8 cellular contexts compared by ENCODE assay signal in the genomic region with DNA sequence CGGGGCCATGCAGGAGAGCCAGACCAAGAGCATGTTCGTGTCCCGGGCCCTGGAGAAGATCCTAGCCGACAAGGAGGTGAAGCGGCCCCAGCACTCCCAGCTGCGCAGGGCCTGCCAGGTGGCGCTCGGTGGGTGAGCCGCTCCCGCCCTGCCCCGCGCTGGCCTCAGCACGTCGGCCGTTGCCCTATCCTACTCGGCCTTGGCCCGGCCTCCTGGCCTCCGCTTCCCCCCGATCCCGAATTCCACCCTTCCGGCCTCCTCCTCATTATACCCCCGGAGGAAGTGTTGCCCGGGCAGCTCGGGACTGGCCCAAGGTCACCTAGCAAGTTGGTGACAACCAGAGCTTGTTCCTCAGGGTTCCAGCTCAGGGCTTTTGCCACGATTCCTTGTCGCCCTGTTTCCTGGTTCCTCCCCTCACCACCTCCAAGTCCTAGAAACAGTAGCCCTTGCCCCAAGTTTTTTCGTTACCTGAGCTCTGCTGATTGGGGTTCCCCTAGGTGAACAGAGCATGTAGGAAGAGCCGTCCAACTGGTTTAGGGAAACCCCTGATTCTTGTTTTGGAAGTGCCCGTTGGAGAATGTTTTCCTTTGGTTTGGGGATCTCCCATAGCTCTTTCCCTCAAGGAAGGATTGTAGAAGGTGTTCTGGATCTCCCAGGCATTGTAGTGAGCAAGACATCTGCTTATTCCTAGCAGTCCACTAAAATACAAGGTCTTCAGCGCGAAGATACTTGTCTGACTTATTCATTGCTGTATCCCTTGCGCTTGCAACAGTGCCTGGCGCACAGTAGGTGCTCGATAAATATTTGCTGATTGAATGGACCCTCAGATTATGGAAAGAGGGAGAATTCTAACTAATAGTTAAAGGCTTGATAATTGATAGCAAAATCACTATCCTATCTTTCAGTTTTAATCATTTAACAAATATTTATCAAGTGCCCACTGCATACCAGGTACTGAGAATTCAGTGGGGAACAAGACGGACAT. TPM values are rescaled to one million over a fixed set of nuclear protein-coding genes. Genes with fewer than 3 reads are reported as not detected.
A peak's percentile ranks its signal among the peaks of the same experiment; 100 is the strongest.
DNase-seq lines count a peak whose midpoint lies in the region; ATAC-seq, FAIRE-seq and TF ChIP-seq lines count a peak whose summit lies in the region.

No MANE protein-coding gene starts in this region.

- H3K4ac ChIP-seq in mesenchymal stem cell (ENCODE audit: low read depth in 1 of 2, low read length in 2 of 2), result peak overlapping the region; percentile 94 to 97

- TF ChIP-seq EP300 in upper lobe of left lung (IDR thresholded peaks at IDR 0.05), result no peak

- peak overlapping the region; percentile 90 for H4K91ac ChIP-seq in mesenchymal stem cell (ENCODE audit: low read length)

- H2BK5ac ChIP-seq in mesenchymal stem cell (ENCODE audit: low read depth, low read length, poor library complexity, severe bottlenecking), result peak overlapping the region; percentile 87

- peak overlapping the region; percentile 37 for H2AK5ac ChIP-seq in mesenchymal stem cell (ENCODE audit: low read length, severe bottlenecking)

- WGBS in mesenchymal stem cell, result 9% methylated on average over 33 of the region's 35 CpGs
- WGBS in upper lobe of left lung, 2 donors, result 12 to 29% methylated on average over 11 to 32 of the region's 35 CpGs

- peak overlapping the region; percentile 87 for H2BK120ac ChIP-seq in mesenchymal stem cell (ENCODE audit: low read depth, low read length)

- H4K20me1 ChIP-seq in BLaER1, result peaks cover 47% of the 10 kb centered on the region

- H2AFZ ChIP-seq in mesenchymal stem cell (ENCODE audit: low read depth, low read length), result peak overlapping the region; percentile 64

- H3K27me3 ChIP-seq in BLaER1 (no peaks in the 10 kb centered on the region), mesenchymal stem cell (ENCODE audit: control insufficient read depth in 1 of 2, insufficient read depth in 1 of 2, low read length in 2 of 2) (peaks cover 0 to 4% of the 10 kb centered on the region in 2 experiments), upper lobe of left lung (no peaks in the 10 kb centered on the region)
- H3K27me3 ChIP-seq in effector memory CD4-positive, alpha-beta T cell (replicated peaks; ENCODE audit: control insufficient read depth, insufficient read depth, low read length, poor library complexity, severe bottlenecking), result no peaks in the 10 kb centered on the region

- H3K79me1 ChIP-seq in mesenchymal stem cell (replicated peaks; ENCODE audit: low read length, poor library complexity, severe bottlenecking), result peaks cover 2% of the 10 kb centered on the region

- peak in 1 of 6 experiments; percentile 27 for TF ChIP-seq CTCF in upper lobe of left lung (IDR thresholded peaks at IDR 0.05)

- H3K9ac ChIP-seq in BLaER1, result peak overlapping the region; percentile 98
- peak overlapping the region; percentile 95 for H3K9ac ChIP-seq in mesenchymal stem cell (ENCODE audit: low read length)

- H3K9me3 ChIP-seq in BLaER1 (peaks cover under 1% of the 10 kb centered on the region; the same call in 1 of the 2 replicates), mesenchymal stem cell (ENCODE audit: control insufficient read depth, low read length) (no peaks in the 10 kb centered on the region), upper lobe of left lung (no peaks in the 10 kb centered on the region)
- H3K9me3 ChIP-seq in effector memory CD4-positive, alpha-beta T cell (ENCODE audit: control insufficient read depth, low read length), result no peaks in the 10 kb centered on the region

- peak overlapping the region; percentile 98 for H3K4me3 ChIP-seq in BLaER1
- H3K4me3 ChIP-seq in effector memory CD4-positive, alpha-beta T cell (ENCODE audit: insufficient read depth, low read depth, low read length, poor library complexity, severe bottlenecking), result peak overlapping the region; percentile 85
- H3K4me3 ChIP-seq in mesenchymal stem cell (ENCODE audit: insufficient read depth in 1 of 2, low read depth in 1 of 2, low read length in 2 of 2), result peak overlapping the region; percentile 85 to 92
- peak overlapping the region; percentile 85 to 98 (median 92) for H3K4me3 ChIP-seq in upper lobe of left lung

- H2BK15ac ChIP-seq in mesenchymal stem cell (ENCODE audit: low read depth, poor library complexity, severe bottlenecking), result peak overlapping the region; percentile 93

- no peaks in the 10 kb centered on the region; the same call in 1 of the 2 replicates for H3K36me3 ChIP-seq in BLaER1
- H3K36me3 ChIP-seq in effector memory CD4-positive, alpha-beta T cell (ENCODE audit: control insufficient read depth, insufficient read depth, low read length), result no peaks in the 10 kb centered on the region
- no peaks in the 10 kb centered on the region for H3K36me3 ChIP-seq in mesenchymal stem cell (ENCODE audit: control insufficient read depth in 1 of 2, insufficient read depth in 2 of 2, low read depth in 1 of 2, low read length in 2 of 2)
- no peaks in the 10 kb centered on the region for H3K36me3 ChIP-seq in upper lobe of left lung

- peak overlapping the region; percentile 96 for H3K27ac ChIP-seq in BLaER1
- peak overlapping the region; percentile 79 for H3K27ac ChIP-seq in effector memory CD4-positive, alpha-beta T cell (ENCODE audit: insufficient read depth, low read length, poor library complexity, severe bottlenecking)
- H3K27ac ChIP-seq in mesenchymal stem cell (ENCODE audit: low read length, poor library complexity, severe bottlenecking), result peak overlapping the region; percentile 11
- H3K27ac ChIP-seq in upper lobe of left lung, result peak overlapping the region; percentile 92 to 99 (median 96)

- H4K8ac ChIP-seq in mesenchymal stem cell (ENCODE audit: low read length), result peak overlapping the region; percentile 98

- H2BK12ac ChIP-seq in mesenchymal stem cell (ENCODE audit: low read length in 2 of 2), result peak overlapping the region in 1 of 2 experiments; percentile 77

- peak overlapping the region; percentile 87 to 92 for H3K18ac ChIP-seq in mesenchymal stem cell (ENCODE audit: low read depth in 1 of 2, low read length in 2 of 2)

- ATAC-seq in GM19043 (IDR thresholded peaks at IDR 0.05; ENCODE audit: low read depth, unreplicated experiment) (peak; percentile 16), HG03378 (IDR thresholded peaks at IDR 0.05; ENCODE audit: unreplicated experiment) (peak; percentile 26), upper lobe of left lung (ENCODE audit: low FRiP score in 2 of 2) (peak; percentile 80 to 81)

- peak overlapping the region in 1 of 2 experiments; percentile 66 for H3K23ac ChIP-seq in mesenchymal stem cell (ENCODE audit: low read length in 2 of 2)

- peak overlapping the region; percentile 96 for H3K4me2 ChIP-seq in BLaER1
- peak overlapping the region; percentile 85 for H3K4me2 ChIP-seq in mesenchymal stem cell (ENCODE audit: low read length, poor library complexity, severe bottlenecking)

- no peak for TF ChIP-seq POLR2A in upper lobe of left lung (IDR thresholded peaks at IDR 0.05)

- peaks cover 45% of the 10 kb centered on the region for H3K4me1 ChIP-seq in BLaER1
- H3K4me1 ChIP-seq in effector memory CD4-positive, alpha-beta T cell (ENCODE audit: control insufficient read depth, insufficient read depth, low read length, poor library complexity, severe bottlenecking), result peaks cover 17% of the 10 kb centered on the region
- H3K4me1 ChIP-seq in mesenchymal stem cell (ENCODE audit: control insufficient read depth, insufficient read depth, low read depth, low read length), result peaks cover 2% of the 10 kb centered on the region
- peaks cover 22 to 49% (median 29%) of the 10 kb centered on the region in 4 donors for H3K4me1 ChIP-seq in upper lobe of left lung

- DNase-seq in RCC 7860 (ENCODE audit: low spot score), result peak; percentile 43
- DNase-seq in effector memory CD4-positive, alpha-beta T cell, result peak; percentile 3 to 13 (median 3)
- DNase-seq in mesenchymal stem cell, result peak; percentile 57
- DNase-seq in upper lobe of left lung, result peak in 1 of 2 donors; percentile 56
- DNase-seq in COLO829 (ENCODE audit: low spot score), result no peak

- no peak for FAIRE-seq in RCC 7860 (lab: Jason Lieb, UNC)

- peak overlapping the region in 1 of 2 experiments; percentile 98 for H3K14ac ChIP-seq in mesenchymal stem cell (ENCODE audit: low read length in 2 of 2)

RNA-seq across cellular contexts. Expression of a gene that starts 0.7 kb away (rescaled TPM):
- 13.5 TPM for polyA plus RNA-seq in mesenchymal stem cell (2013, experiment 1 of 2)
- polyA plus RNA-seq in mesenchymal stem cell (2013, experiment 2 of 2), result 13.8 TPM
- total RNA-seq in upper lobe of left lung, result 10 to 100 TPM; 22.4 to 94.3 (median 32.2) TPM

Comparison
In these comparisons a context has a peak if more than half of its experiments do, and no peak if none do; other contexts are left out.
1. H3K27ac ChIP-seq: peak in every context shown above with its lines; median percentile 96 in upper lobe of left lung; 96 in BLaER1; 79 in effector memory CD4-positive, alpha-beta T cell; 11 in mesenchymal stem cell.
2. ATAC-seq: peak in every context shown above with its lines; median percentile 80 in upper lobe of left lung; 26 in HG03378; 16 in GM19043.